31 cellular contexts compared by ENCODE assay signal in genomic region chr1:236289492-236290131, GRCh38. TPM values are rescaled to one million over a fixed set of nuclear protein-coding genes. Genes with fewer than 3 reads are reported as not detected.
DNase-seq lines count a peak whose midpoint lies in the region; ATAC-seq and TF ChIP-seq lines count a peak whose summit lies in the region.
"Had no signal": no experiment of that assay in that cellular context is flagged by ENCODE, and none has a peak within 500 bp of the region (broad histone marks: within the 10 kb centered on the region; RNA-seq: fewer than 3 reads in every experiment).

No MANE protein-coding gene starts in this region.

- H3K36me3 ChIP-seq in GM23338 (ENCODE audit: insufficient read depth) (no peaks in the 10 kb centered on the region), endocrine pancreas (ENCODE audit: control insufficient read depth, insufficient read depth, low read length) (no peaks in the 10 kb centered on the region), neural progenitor cell (no peaks in the 10 kb centered on the region)
- H3K36me3 ChIP-seq: HAP-1, left ventricle myocardium inferior had no signal

- H3F3A ChIP-seq in GM23338 (replicated peaks; ENCODE audit: low read depth) (no peaks in the 10 kb centered on the region), neural progenitor cell (ENCODE audit: low read depth) (peaks cover 6% of the 10 kb centered on the region)

- DNase-seq in COR-L47 (lab: John Stamatoyannopoulos, UW) (peak; percentile 64), GM23338 (ENCODE audit: low spot score) (no peak), NCI-H748 (lab: John Stamatoyannopoulos, UW; ENCODE audit: unreplicated experiment) (peak; percentile 82), NCI-H226 (no peak), neural progenitor cell (ENCODE audit: low spot score) (no peak), NCI-H2196 treated with DMSO at 0.1 percent for 48 hours (lab: John Stamatoyannopoulos, UW; ENCODE audit: unreplicated experiment) (no peak), dermis blood vessel endothelial cell (no peak)
- DNase-seq: activated CD4-positive, alpha-beta T cell treated with anti-CD3 and anti-CD28 coated beads, Interleukin-2, amount 50 U/mL, for 4 hours; activated CD8-positive, alpha-beta memory T cell treated with anti-CD3 and anti-CD28 coated beads, Interleukin-2, amount 10 ng/mL, durations not matched to agents 7 days and 5 days; activated gamma-delta T cell treated with Interleukin-2 at 50 U/mL for 16 hours; activated naive CD8-positive, alpha-beta T cell treated with anti-CD3 and anti-CD28 coated beads, Interleukin-2, amount 50 U/mL, for 24 hours; activated T-cell treated with anti-CD3 and anti-CD28 coated beads, Interleukin-2, amount 50 U/mL, for 48 hours; AML-193; CD4-positive, CD25-positive, alpha-beta regulatory T cell; Kasumi-1; left ventricle myocardium inferior; mesendoderm; MV-4-11; NCI-H2029; NK-92 treated with Interleukin-12 subunit alpha and Interleukin-12 subunit beta, amount 100 ng/mL, for 24 hours; PC-3; stimulated activated naive CD4-positive, alpha-beta T cell had no signal

- no peak for ATAC-seq in GM23338
- ATAC-seq: activated CD4-positive, CD25-positive, alpha-beta regulatory T cell treated with anti-CD3 and anti-CD28 coated beads, Interleukin-2, amount 50 U/mL, for 24 hours; activated CD8-positive, alpha-beta memory T cell treated with anti-CD3 and anti-CD28 coated beads, Interleukin-2, amount 10 ng/mL, durations not matched to agents 7 days and 5 days; activated naive CD8-positive, alpha-beta T cell treated with anti-CD3 and anti-CD28 coated beads, Interleukin-2, amount 50 U/mL, for 24 hours; esophagus mucosa; PC-3 had no signal

- H3K9me3 ChIP-seq in endocrine pancreas (ENCODE audit: control insufficient read depth, low read length) (no peaks in the 10 kb centered on the region), neural progenitor cell (ENCODE audit: low read depth) (no peaks in the 10 kb centered on the region)
- H3K9me3 ChIP-seq: HAP-1, left ventricle myocardium inferior had no signal

- H3K27ac Mint-ChIP-seq in GM23338 (no peak overlapping the region), neural progenitor cell (no peak overlapping the region)
- H3K27ac Mint-ChIP-seq: activated CD8-positive, alpha-beta memory T cell treated with anti-CD3 and anti-CD28 coated beads, Interleukin-2, amount 10 ng/mL, durations not matched to agents 7 days and 5 days; activated naive CD8-positive, alpha-beta T cell treated with anti-CD3 and anti-CD28 coated beads, Interleukin-2, amount 50 U/mL, for 24 hours; CD4-positive, CD25-positive, alpha-beta regulatory T cell; dendritic cell treated with granulocyte-macrophage colony-stimulating factor and Interleukin-4, amounts not matched to agents 40 ng/mL and 50 ng/mL, for 4 days had no signal

- H3K4me1 ChIP-seq in GM23338 (ENCODE audit: insufficient read depth) = peaks cover 12% of the 10 kb centered on the region; the same call in 1 of the 2 replicates
- H3K4me1 ChIP-seq in endocrine pancreas (ENCODE audit: control insufficient read depth, insufficient read depth, low read length) = peaks cover 8% of the 10 kb centered on the region
- H3K4me1 ChIP-seq in neural progenitor cell = peaks cover 10% of the 10 kb centered on the region
- H3K4me1 ChIP-seq: parathyroid adenoma had no signal

- H3K79me2 ChIP-seq in GM23338 (replicated peaks; ENCODE audit: insufficient read depth) = no peaks in the 10 kb centered on the region
- H3K79me2 ChIP-seq in neural progenitor cell (ENCODE audit: low read depth) = no peaks in the 10 kb centered on the region
- H3K79me2 ChIP-seq: parathyroid adenoma had no signal

- H2AFZ ChIP-seq in GM23338 (peak overlapping the region; percentile 8; the same call in 1 of the 2 replicates), neural progenitor cell (replicated peaks) (no peak overlapping the region)
- H2AFZ ChIP-seq: parathyroid adenoma had no signal

- H3K27ac ChIP-seq in GM23338 (ENCODE audit: low read depth) (no peak overlapping the region), neural progenitor cell (no peak overlapping the region)
- H3K27ac ChIP-seq: left ventricle myocardium inferior, parathyroid adenoma, skin epidermis had no signal

- no peak overlapping the region for H3K4me3 Mint-ChIP-seq in GM23338
- no peak overlapping the region for H3K4me3 Mint-ChIP-seq in neural progenitor cell
- H3K4me3 Mint-ChIP-seq: activated CD8-positive, alpha-beta memory T cell treated with anti-CD3 and anti-CD28 coated beads, Interleukin-2, amount 10 ng/mL, durations not matched to agents 7 days and 5 days; activated naive CD8-positive, alpha-beta T cell treated with anti-CD3 and anti-CD28 coated beads, Interleukin-2, amount 50 U/mL, for 24 hours; CD4-positive, CD25-positive, alpha-beta regulatory T cell; central memory CD8-positive, alpha-beta T cell; dendritic cell treated with granulocyte-macrophage colony-stimulating factor and Interleukin-4, amounts not matched to agents 40 ng/mL and 50 ng/mL, for 4 days; neural crest cell had no signal

- H3K36me3 Mint-ChIP-seq in GM23338 (ENCODE audit: low read depth) (no peaks in the 10 kb centered on the region), neural progenitor cell (no peaks in the 10 kb centered on the region)
- H3K36me3 Mint-ChIP-seq: activated CD8-positive, alpha-beta memory T cell treated with anti-CD3 and anti-CD28 coated beads, Interleukin-2, amount 10 ng/mL, durations not matched to agents 7 days and 5 days; CD4-positive, CD25-positive, alpha-beta regulatory T cell had no signal

- H3K27me3 ChIP-seq in GM23338 (ENCODE audit: insufficient read depth) = no peaks in the 10 kb centered on the region
- no peaks in the 10 kb centered on the region for H3K27me3 ChIP-seq in endocrine pancreas (ENCODE audit: control insufficient read depth, insufficient read depth, low read length)
- H3K27me3 ChIP-seq in neural progenitor cell = no peaks in the 10 kb centered on the region

- H3K4me3 ChIP-seq in GM23338 (no peak overlapping the region), endocrine pancreas (ENCODE audit: control insufficient read depth, insufficient read depth, low read length) (peak overlapping the region; percentile 85), neural progenitor cell (no peak overlapping the region)
- H3K4me3 ChIP-seq: HAP-1, left ventricle myocardium inferior, skin epidermis had no signal

- H3K4me1 Mint-ChIP-seq in GM23338 = peaks cover 9% of the 10 kb centered on the region; the same call in 2 of the 3 replicates
- peaks cover 2% of the 10 kb centered on the region for H3K4me1 Mint-ChIP-seq in neural progenitor cell
- H3K4me1 Mint-ChIP-seq: central memory CD8-positive, alpha-beta T cell had no signal

- H3K27me3 Mint-ChIP-seq in GM23338 (ENCODE audit: insufficient read depth, low read depth, poor library complexity) (peaks cover 3% of the 10 kb centered on the region), neural progenitor cell (ENCODE audit: insufficient read depth, low read depth) (peaks cover 2% of the 10 kb centered on the region)
- H3K27me3 Mint-ChIP-seq: dendritic cell treated with granulocyte-macrophage colony-stimulating factor and Interleukin-4, amounts not matched to agents 40 ng/mL and 50 ng/mL, for 4 days had no signal

- H3K4me2 ChIP-seq in GM23338 = no peak overlapping the region
- no peak overlapping the region for H3K4me2 ChIP-seq in neural progenitor cell

- no peak overlapping the region for H3K9ac ChIP-seq in endocrine pancreas (ENCODE audit: control insufficient read depth, insufficient read depth, low read length)
- no peak overlapping the region for H3K9ac ChIP-seq in neural progenitor cell
- H3K9ac ChIP-seq: parathyroid adenoma had no signal

- no peaks in the 10 kb centered on the region for H3K9me2 ChIP-seq in GM23338 (ENCODE audit: insufficient read depth)

- no peaks in the 10 kb centered on the region for H4K20me1 ChIP-seq in GM23338 (replicated peaks; ENCODE audit: insufficient read depth)
- no peaks in the 10 kb centered on the region for H4K20me1 ChIP-seq in neural progenitor cell (ENCODE audit: low read depth)

- H3K9me3 Mint-ChIP-seq in GM23338 = no peaks in the 10 kb centered on the region
- no peaks in the 10 kb centered on the region for H3K9me3 Mint-ChIP-seq in neural progenitor cell
- H3K9me3 Mint-ChIP-seq: activated naive CD8-positive, alpha-beta T cell treated with anti-CD3 and anti-CD28 coated beads, Interleukin-2, amount 50 U/mL, for 24 hours; CD4-positive, CD25-positive, alpha-beta regulatory T cell; central memory CD8-positive, alpha-beta T cell; dendritic cell treated with granulocyte-macrophage colony-stimulating factor and Interleukin-4, amounts not matched to agents 40 ng/mL and 50 ng/mL, for 4 days; neural crest cell had no signal

- TF ChIP-seq CTCF in GM23338 (conservative IDR thresholded peaks at IDR 0.05; ENCODE audit: low read depth in 2 of 2) (no peak), neural progenitor cell (IDR thresholded peaks at IDR 0.05) (no peak)

TF ChIP-seq in GM23338, 12 proteins besides CTCF, POLR2A, EP300 and RAD21:
- TF ChIP-seq STAT1 (IDR thresholded peaks at IDR 0.05; ENCODE audit: unreplicated experiment) (no peak), ZNF114 (CRISPR knock-in tag; IDR thresholded peaks at IDR 0.05) (no peak), JUNB (IDR thresholded peaks at IDR 0.05; ENCODE audit: unreplicated experiment) (no peak), POLR2AphosphoS5 (IDR thresholded peaks at IDR 0.05; ENCODE audit: low read depth) (no peak)

RNA-seq across cellular contexts. Expression of gene ERO1B, which starts 7.9 kb away (rescaled TPM):
- 3.6 and 4.4 TPM in 2 replicates for total RNA-seq in GM23338 (2014; rRNA removed; shearing (Covaris generic))
- 2.4 and 2.6 TPM in 2 replicates for polyA plus RNA-seq in GM23338 (2016; fragmentation: Nextera tagmentation; extraction: Ambion mirVana)
- 4.4 and 6.7 TPM in 2 replicates for total RNA-seq in neural progenitor cell (ENCODE audit: low replicate concordance)
- 4.4 and 8.2 TPM in 2 replicates for total RNA-seq in dermis blood vessel endothelial cell

Comparison
In these comparisons a context has a peak if more than half of its experiments do, and no peak if none do; other contexts are left out.
1. DNase-seq: peak in COR-L47 (single experiment) and NCI-H748 (single experiment); none in GM23338 (single experiment), NCI-H226 (single experiment), neural progenitor cell (single experiment), NCI-H2196 treated with DMSO at 0.1 percent for 48 hours (single experiment) and dermis blood vessel endothelial cell (single experiment).